Comparison of ENCODE assay signal across 21 cellular contexts in the genomic region with DNA sequence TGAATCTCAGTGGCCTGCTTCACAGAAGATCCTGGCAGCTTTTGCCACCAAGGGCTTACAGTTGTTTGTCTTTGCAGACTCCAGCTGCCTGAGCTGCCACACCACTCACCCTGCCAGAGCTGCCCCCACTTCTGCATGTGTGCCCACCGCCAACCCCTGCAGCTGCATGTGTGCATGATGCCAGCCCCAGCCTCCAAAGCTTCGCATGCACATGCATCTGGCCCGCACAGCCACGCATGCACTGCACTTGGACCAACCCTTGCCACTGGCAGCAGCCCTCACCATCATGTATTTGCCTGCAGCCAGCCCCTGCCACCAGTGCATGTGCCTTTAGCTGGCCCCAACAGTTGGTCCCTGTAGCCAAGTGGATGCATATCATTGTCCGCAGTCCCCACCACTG. TPM values are rescaled to one million over a fixed set of nuclear protein-coding genes. Genes with fewer than 3 reads are reported as not detected.
DNase-seq lines count a peak whose midpoint lies in the region; ATAC-seq and TF ChIP-seq lines count a peak whose summit lies in the region.
"Had no signal": no experiment of that assay in that cellular context is flagged by ENCODE, and none has a peak within 500 bp of the region (broad histone marks: within the 10 kb centered on the region; RNA-seq: fewer than 3 reads in every experiment).

No MANE protein-coding gene starts in this region.

- BruUV-seq in IMR-90 (replicated peaks; lab: Mats Ljungman, UMichigan), result no TSS peak

- H3K79me1 ChIP-seq in IMR-90 (ENCODE audit: low read depth in 1 of 2, low read length in 2 of 2) (no peaks in the 10 kb centered on the region), neuronal stem cell (ENCODE audit: low read depth, low read length) (peaks cover 2% of the 10 kb centered on the region)

- no peak overlapping the region for H4K8ac ChIP-seq in IMR-90 (ENCODE audit: low read depth in 2 of 2, low read length in 2 of 2)
- H4K8ac ChIP-seq in neuronal stem cell (ENCODE audit: low read depth, low read length), result no peak overlapping the region

- peaks cover 3% of the 10 kb centered on the region for H3K27me3 Mint-ChIP-seq in neural progenitor cell (ENCODE audit: insufficient read depth, low read depth)
- H3K27me3 Mint-ChIP-seq: CD4-positive, alpha-beta T cell had no signal

- H3K36me3 Mint-ChIP-seq in neural progenitor cell, result peaks cover 3% of the 10 kb centered on the region
- H3K36me3 Mint-ChIP-seq: CD14-positive monocyte had no signal

- H3F3A ChIP-seq in neural progenitor cell (ENCODE audit: low read depth), result no peaks in the 10 kb centered on the region

- H3K4ac ChIP-seq in IMR-90 (ENCODE audit: low read depth, low read length) (no peak overlapping the region), neuronal stem cell (ENCODE audit: low read length) (peak overlapping the region; percentile 3)

- peak overlapping the region; percentile 67 for H2AFZ ChIP-seq in IMR-90 (replicated peaks; ENCODE audit: low read length, poor library complexity)
- no peak overlapping the region for H2AFZ ChIP-seq in neuronal stem cell (ENCODE audit: low read length)
- no peak overlapping the region for H2AFZ ChIP-seq in neural progenitor cell (replicated peaks)
- H2AFZ ChIP-seq: GM23338 had no signal

- H3K23ac ChIP-seq in IMR-90 (ENCODE audit: low read depth, low read length) (no peak overlapping the region), neuronal stem cell (ENCODE audit: low read depth, low read length, poor library complexity) (peak overlapping the region; percentile 75)

- H3K9ac ChIP-seq in IMR-90 (ENCODE audit: low read depth, low read length) (no peak overlapping the region), neuronal stem cell (ENCODE audit: low read depth, low read length, poor library complexity) (peak overlapping the region; percentile 50), neural progenitor cell (no peak overlapping the region)
- H3K9ac ChIP-seq: BLaER1 treated with 17β-estradiol and CSF1 and Interleukin-3, amounts not matched to agents 10 nM and 100 nM had no signal

- H4K5ac ChIP-seq in IMR-90 (ENCODE audit: low read depth, low read length), result no peak overlapping the region

- H3K18ac ChIP-seq in IMR-90 (ENCODE audit: low read depth, low read length) (no peak overlapping the region), neuronal stem cell (ENCODE audit: low read length) (no peak overlapping the region)

- no peak for TF ChIP-seq POLR2A in IMR-90 (IDR thresholded peaks at IDR 0.05; ENCODE audit: low read depth, low read length)

- H3K4me3 ChIP-seq in heart right ventricle, result no peak overlapping the region
- no peak overlapping the region for H3K4me3 ChIP-seq in IMR-90 (ENCODE audit: insufficient read depth, low read depth, low read length)
- no peak overlapping the region for H3K4me3 ChIP-seq in neuronal stem cell (ENCODE audit: low read length in 2 of 2)
- no peak overlapping the region for H3K4me3 ChIP-seq in neural progenitor cell
- H3K4me3 ChIP-seq: BLaER1 treated with 17β-estradiol and CSF1 and Interleukin-3, amounts not matched to agents 10 nM and 100 nM; GM12878; GM23338 had no signal

- no peak overlapping the region for H2AK9ac ChIP-seq in IMR-90 (replicated peaks; ENCODE audit: low read depth, low read length, poor library complexity)

- intact Hi-C loops in Right ventricle myocardium inferior (cut with DNase I), result no loop called here
- intact Hi-C loops in heart right ventricle (cut with DNase I), result no loop called here
- intact Hi-C loops in IMR-90 (cut with micrococcal nuclease), result no loop called here

- H3K14ac ChIP-seq in IMR-90 (replicated peaks; ENCODE audit: low read depth, low read length) (no peak overlapping the region), neuronal stem cell (ENCODE audit: low read length) (no peak overlapping the region)

- dilution Hi-C loops in IMR-90 (cut with HindIII; ENCODE audit: low sequenced_read_pairs, unreplicated experiment), result no loop called here

- H3K4me2 ChIP-seq in IMR-90 (ENCODE audit: low read depth, low read length) (no peak overlapping the region), neuronal stem cell (ENCODE audit: insufficient read depth, low read length, poor library complexity, severe bottlenecking) (no peak overlapping the region), neural progenitor cell (no peak overlapping the region)
- H3K4me2 ChIP-seq: BLaER1 treated with 17β-estradiol and CSF1 and Interleukin-3, amounts not matched to agents 10 nM and 100 nM; GM23338 had no signal

- POLR2A ChIA-PET in IMR-90 (lab: Charles Lee; ENCODE audit: unreplicated experiment), result interaction anchor here (0.6 kb wide), 1 partner anchor 41 kb away, joined by 3 read pairs; no protein-coding TSS in a partner anchor

- no peak overlapping the region for H3K27ac Mint-ChIP-seq in neural progenitor cell
- H3K27ac Mint-ChIP-seq: CD14-positive monocyte; CD4-positive, alpha-beta T cell; GM23338; H9 had no signal

- 98 to 99% methylated on average over 5 of the region's 5 CpGs for WGBS in heart right ventricle, 2 donors
- WGBS in IMR-90 (ENCODE audit: extremely low coverage in 2 of 2, insufficient read length in 1 of 2), 2 experiments, result 100% methylated on average over 3 of the region's 5 CpGs; no CpG with 5 or more reads in 1 of the 2 experiments
- no CpG with 5 or more reads among the region's 5 CpGs for WGBS in neuronal stem cell (ENCODE audit: extremely low coverage in 2 of 2, insufficient read length in 2 of 2, insufficient replicate concordance in 1 of 2), 2 donors

- H2BK20ac ChIP-seq in IMR-90 (ENCODE audit: low read depth, low read length), result no peak overlapping the region

- no peak overlapping the region for H2BK12ac ChIP-seq in neuronal stem cell (ENCODE audit: low read length)

- H4K20me1 ChIP-seq in IMR-90 (ENCODE audit: insufficient read depth, low read length) (no peaks in the 10 kb centered on the region), neural progenitor cell (ENCODE audit: low read depth) (no peaks in the 10 kb centered on the region)
- H4K20me1 ChIP-seq: BLaER1 treated with 17β-estradiol and CSF1 and Interleukin-3, amounts not matched to agents 10 nM and 100 nM had no signal

- H4K91ac ChIP-seq in IMR-90 (ENCODE audit: insufficient read depth, low read depth, low read length) (no peak overlapping the region), neuronal stem cell (ENCODE audit: low read depth, low read length, poor library complexity) (no peak overlapping the region)

- H2BK120ac ChIP-seq in IMR-90 (ENCODE audit: low read depth, low read length), result no peak overlapping the region
- no peak overlapping the region for H2BK120ac ChIP-seq in neuronal stem cell (ENCODE audit: low read depth, low read length)

- H3K27me3 ChIP-seq in heart right ventricle (no peaks in the 10 kb centered on the region), IMR-90 (ENCODE audit: control insufficient read depth, insufficient read depth, low read length) (no peaks in the 10 kb centered on the region), neuronal stem cell (ENCODE audit: control insufficient read depth in 3 of 3, insufficient read depth in 3 of 3, low read depth in 1 of 3, low read length in 3 of 3) (no peaks in the 10 kb centered on the region), neural progenitor cell (no peaks in the 10 kb centered on the region)
- H3K27me3 ChIP-seq: BE2C; BLaER1 treated with 17β-estradiol and CSF1 and Interleukin-3, amounts not matched to agents 10 nM and 100 nM had no signal

- H2BK15ac ChIP-seq in IMR-90 (ENCODE audit: low read depth, low read length), result no peak overlapping the region
- H2BK15ac ChIP-seq in neuronal stem cell (ENCODE audit: low read length), result no peak overlapping the region

- H3K9me1 ChIP-seq in IMR-90 (ENCODE audit: insufficient read depth, low read length), result no peaks in the 10 kb centered on the region

- H2BK5ac ChIP-seq in IMR-90 (ENCODE audit: low read depth, low read length, poor library complexity, severe bottlenecking) (no peak overlapping the region), neuronal stem cell (ENCODE audit: low read length) (peak overlapping the region; percentile 75)

- H2AK5ac ChIP-seq in IMR-90 (ENCODE audit: low read depth, low read length), result peak overlapping the region; percentile 21; the same call in 1 of the 2 replicates
- H2AK5ac ChIP-seq in neuronal stem cell (ENCODE audit: low read depth, low read length), result peak overlapping the region; percentile 77

- no peak for TF ChIP-seq CTCF in heart right ventricle (IDR thresholded peaks at IDR 0.05)
- TF ChIP-seq CTCF in IMR-90 (conservative IDR thresholded peaks at IDR 0.05; ENCODE audit: low read depth, low read length), result no peak
- no peak for TF ChIP-seq CTCF in neural progenitor cell (IDR thresholded peaks at IDR 0.05)

- H3K9me3 ChIP-seq in heart right ventricle (peaks cover 0 to 35% (median 17%) of the 10 kb centered on the region in 11 donors), IMR-90 (ENCODE audit: control insufficient read depth, insufficient read depth, low read length) (peaks cover 9% of the 10 kb centered on the region), neuronal stem cell (replicated peaks in 1 of 2; ENCODE audit: control insufficient read depth in 2 of 2, insufficient read depth in 1 of 2, low read depth in 1 of 2, low read length in 2 of 2) (peaks cover 6 to 11% of the 10 kb centered on the region in 2 donors), neural progenitor cell (ENCODE audit: low read depth) (peaks cover 8% of the 10 kb centered on the region)
- H3K9me3 ChIP-seq: BE2C, Caco-2 had no signal

- H3K4me1 ChIP-seq in heart right ventricle, result peaks cover 0 to 9% (median 0%) of the 10 kb centered on the region in 9 donors
- peaks cover 3% of the 10 kb centered on the region for H3K4me1 ChIP-seq in IMR-90 (ENCODE audit: control insufficient read depth, insufficient read depth, low read length)
- no peaks in the 10 kb centered on the region for H3K4me1 ChIP-seq in neuronal stem cell (ENCODE audit: control insufficient read depth in 2 of 2, insufficient read depth in 1 of 2, low read depth in 1 of 2, low read length in 2 of 2)
- H3K4me1 ChIP-seq in neural progenitor cell, result no peaks in the 10 kb centered on the region
- H3K4me1 ChIP-seq: BE2C, Caco-2 had no signal

- H3K56ac ChIP-seq in IMR-90 (ENCODE audit: extremely low read depth, insufficient read depth, low read length), result no peak overlapping the region

- H3K9me3 Mint-ChIP-seq in neural progenitor cell, result peaks cover 15% of the 10 kb centered on the region

- H3K36me3 ChIP-seq in heart right ventricle (no peaks in the 10 kb centered on the region), IMR-90 (ENCODE audit: control insufficient read depth, insufficient read depth, low read length) (no peaks in the 10 kb centered on the region), neuronal stem cell (replicated peaks in 1 of 2; ENCODE audit: control insufficient read depth in 2 of 2, insufficient read depth in 2 of 2, low read length in 2 of 2) (no peaks in the 10 kb centered on the region), neural progenitor cell (no peaks in the 10 kb centered on the region)
- H3K36me3 ChIP-seq: BE2C; BLaER1 treated with 17β-estradiol and CSF1 and Interleukin-3, amounts not matched to agents 10 nM and 100 nM had no signal

- DNase-seq in Right ventricle myocardium inferior (ENCODE audit: missing footprints) (peak; percentile 53), heart right ventricle (no peak), IMR-90 (no peak), neuronal stem cell (ENCODE audit: low spot score) (no peak), NK-92 (lab: John Stamatoyannopoulos, UW; ENCODE audit: unreplicated experiment) (no peak), neural progenitor cell (ENCODE audit: low spot score) (no peak)
- DNase-seq: BE2C; Caco-2; CD4-positive, alpha-beta T cell; DMS153; GDM1; H9 had no signal

- in situ Hi-C loops in IMR-90 (cut with MboI; ENCODE audit: low sequenced_read_pairs), result no loop called here

- no peak for TF ChIP-seq RAD21 in IMR-90 (IDR thresholded peaks at IDR 0.05; ENCODE audit: low read length)

- H3K4me3 Mint-ChIP-seq in neural progenitor cell, result no peak overlapping the region
- H3K4me3 Mint-ChIP-seq: CD14-positive monocyte; CD4-positive, alpha-beta T cell; GM23338; H9 had no signal

- no peaks in the 10 kb centered on the region for H3K79me2 ChIP-seq in neural progenitor cell (ENCODE audit: low read depth)

- ATAC-seq in Right ventricle myocardium inferior (no peak), heart right ventricle (no peak), IMR-90 (ENCODE audit: low read depth) (no peak), GM18502 (IDR thresholded peaks at IDR 0.05; ENCODE audit: poor library complexity, unreplicated experiment) (no peak)
- ATAC-seq: GM12878, GM23338, HCT116 had no signal

- CTCF ChIA-PET in IMR-90 (lab: Yijun Ruan, JAX), result interaction anchor here (0.6 to 1.7 kb wide), 3 partner anchors 29 to 137 kb away, joined by 3 to 9 read pairs (median 5); no protein-coding TSS in a partner anchor

- H3K4me1 Mint-ChIP-seq in neural progenitor cell, result no peaks in the 10 kb centered on the region
- H3K4me1 Mint-ChIP-seq: CD14-positive monocyte, GM23338, H9 had no signal

- H3K27ac ChIP-seq in heart right ventricle (no peak overlapping the region), IMR-90 (ENCODE audit: insufficient read depth, low read length) (no peak overlapping the region), neuronal stem cell (replicated peaks; ENCODE audit: low read length) (no peak overlapping the region), neural progenitor cell (no peak overlapping the region)
- H3K27ac ChIP-seq: 22Rv1; BLaER1 treated with 17β-estradiol and CSF1 and Interleukin-3, amounts not matched to agents 10 nM and 100 nM had no signal

RNA-seq across cellular contexts. Expression of gene CCDC54, which starts 31.3 kb away (rescaled TPM):
- total RNA-seq in Right ventricle myocardium inferior (not detected), heart right ventricle (not detected), IMR-90 (2012; rRNA removed) (not detected in 2 replicates), neural progenitor cell (ENCODE audit: low replicate concordance) (not detected in 2 replicates)
- polyA plus RNA-seq in heart right ventricle (not detected), IMR-90 (2012; rRNA removed) (not detected in 2 replicates)
- polyA plus RNA-seq in IMR-90 (2012; cell fraction: cytosol; rRNA removed), result not detected in 2 replicates
- not detected in 2 replicates for polyA plus RNA-seq in IMR-90 (2012; cell fraction: nucleus; rRNA removed; ENCODE audit: low replicate concordance)
- polyA plus RNA-seq in neuronal stem cell (2013, experiment 1 of 2), result not detected
- not detected for polyA plus RNA-seq in neuronal stem cell (2013, experiment 2 of 2)
- total RNA-seq: Caco-2; CD4-positive, alpha-beta T cell; GM12878; GM23338; H4; H9 had no signal
- polyA plus RNA-seq: AG04450, CD14-positive monocyte, GM12878, GM23338 had no signal
